In the genomic region with DNA sequence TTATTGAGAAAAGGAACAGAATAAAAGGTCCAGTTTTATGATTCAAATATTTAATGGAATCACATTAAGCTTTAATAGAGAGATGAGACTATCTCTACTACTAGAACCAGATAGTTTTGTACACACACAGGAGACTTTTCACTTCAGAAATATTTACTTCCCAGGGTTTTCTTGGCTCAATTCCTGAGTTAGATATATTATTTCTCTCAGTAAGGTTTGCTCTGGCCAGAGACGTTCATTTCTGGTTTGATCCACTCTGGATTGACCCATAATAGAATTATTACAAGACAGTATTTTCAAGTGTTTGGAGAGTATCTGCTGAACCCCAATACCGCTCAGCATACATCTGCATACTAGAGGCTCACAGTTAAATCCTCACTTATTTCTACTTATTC, we compare ENCODE assay signal across 8 cellular contexts. TPM values are rescaled to one million over a fixed set of nuclear protein-coding genes. Genes with fewer than 3 reads are reported as not detected.
DNase-seq lines count a peak whose midpoint lies in the region; ATAC-seq, FAIRE-seq and TF ChIP-seq lines count a peak whose summit lies in the region.

No MANE protein-coding gene starts in this region.

- TF ChIP-seq POLR2A in gastroesophageal sphincter (IDR thresholded peaks at IDR 0.05), result no peak

- TF ChIP-seq CTCF in VCaP (conservative IDR thresholded peaks at IDR 0.05) (no peak), gastroesophageal sphincter (IDR thresholded peaks at IDR 0.05) (no peak)

- DNase-seq in GM19239 (ENCODE audit: insufficient read length, low spot score) (no peak), skeletal muscle cell (ENCODE audit: low read depth) (no peak), D341Med (ENCODE audit: low spot score) (no peak), NCI-H1105 (lab: John Stamatoyannopoulos, UW) (no peak), hippocampal formation (lab: John Stamatoyannopoulos, UW) (no peak)

- H3K4me1 ChIP-seq in gastroesophageal sphincter, result peaks cover 3 to 39% (median 4%) of the 10 kb centered on the region in 3 donors

- no peaks in the 10 kb centered on the region for H3K9me3 ChIP-seq in gastroesophageal sphincter

- ATAC-seq in gastroesophageal sphincter, result no peak
- ATAC-seq in GM19463 (IDR thresholded peaks at IDR 0.05; ENCODE audit: unreplicated experiment), result no peak

- peak overlapping the region; percentile 100 for H3K27ac ChIP-seq in VCaP
- H3K27ac ChIP-seq in gastroesophageal sphincter, result peak overlapping the region; percentile 91 to 100 (median 96)

- no peaks in the 10 kb centered on the region for H3K27me3 ChIP-seq in gastroesophageal sphincter

- H3K36me3 ChIP-seq in gastroesophageal sphincter, result no peaks in the 10 kb centered on the region

- H3K4me3 ChIP-seq in gastroesophageal sphincter (peak overlapping the region; percentile 80 to 96), skeletal muscle cell (ENCODE audit: low read depth, low read length) (peak overlapping the region; percentile 89)

- WGBS in gastroesophageal sphincter (ENCODE audit: low coverage in 1 of 2), 2 donors, result 6 to 14% methylated on average over 2 of the region's 2 CpGs

- TF ChIP-seq EP300 in gastroesophageal sphincter (IDR thresholded peaks at IDR 0.05), result no peak

- peak; percentile 21 for FAIRE-seq in GM19239 (lab: Jason Lieb, UNC)

RNA-seq across cellular contexts. Expression of a gene that starts 1.3 kb away (rescaled TPM):
- total RNA-seq in gastroesophageal sphincter, result 10 to 100 TPM; 25.5 to 63.8 (median 36.8) TPM
